ENCODE assay signal across 11 cellular contexts in the genomic region with DNA sequence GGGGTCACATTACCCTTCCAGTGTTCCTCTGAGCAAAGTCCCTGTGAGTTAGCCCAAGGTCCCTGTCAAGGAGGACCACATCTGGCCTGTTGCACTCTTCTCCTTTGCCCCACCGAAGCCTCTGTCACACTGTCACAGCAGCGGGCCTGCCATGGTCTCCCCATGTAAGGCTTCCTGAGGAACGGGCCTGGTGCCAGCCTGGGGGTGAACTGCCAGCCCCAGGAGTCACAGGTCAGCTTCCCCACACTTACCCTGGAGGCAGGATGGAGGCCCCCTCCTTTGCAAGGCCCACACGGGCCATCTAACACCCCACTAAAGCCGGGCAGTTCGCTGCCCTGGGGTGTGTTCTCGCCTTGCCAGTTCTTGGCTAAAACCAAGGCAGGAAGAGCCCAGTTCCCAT. TPM values are rescaled to one million over a fixed set of nuclear protein-coding genes. Genes with fewer than 3 reads are reported as not detected.
A peak's percentile ranks its signal among the peaks of the same experiment; 100 is the strongest.
DNase-seq lines count a peak whose midpoint lies in the region; ATAC-seq, FAIRE-seq and TF ChIP-seq lines count a peak whose summit lies in the region.
"Had no signal": no experiment of that assay in that cellular context is flagged by ENCODE, and none has a peak within 500 bp of the region (broad histone marks: within the 10 kb centered on the region; RNA-seq: fewer than 3 reads in every experiment).

No MANE protein-coding gene starts in this region.

- H3K36me3 Mint-ChIP-seq in activated T-helper 1 cell treated with anti-CD3 and anti-CD28 coated beads, Interleukin-12 subunit alpha, Interleukin-12 subunit beta, Interleukin-2, Interleukin-4 antibody, amounts not matched to agents 30 ng/mL and 10 ng/mL and 1 ng/mL, durations not matched to agents 14 hours and 24 hours and 36 hours (ENCODE audit: low read depth), result peaks cover 28% of the 10 kb centered on the region
- peaks cover 100% of the 10 kb centered on the region for H3K36me3 Mint-ChIP-seq in stimulated activated effector memory CD8-positive, alpha-beta T cell treated with anti-CD3 and anti-CD28 coated beads, Interleukin-12 subunit alpha, Interleukin-12 subunit beta, amount 100 ng/mL, for 72 hours

- TF ChIP-seq CTCF in HL-60 (IDR thresholded peaks at IDR 0.05; ENCODE audit: insufficient read depth, low read length) (no peak), D721Med (IDR thresholded peaks at IDR 0.05; ENCODE audit: insufficient read depth, missing control alignments) (no peak)

- H3K4me3 ChIP-seq in HL-60 (replicated peaks; ENCODE audit: insufficient read depth, low read length), result no peak overlapping the region

- H3K27me3 Mint-ChIP-seq in activated T-helper 1 cell treated with anti-CD3 and anti-CD28 coated beads, Interleukin-12 subunit alpha, Interleukin-12 subunit beta, Interleukin-2, Interleukin-4 antibody, amounts not matched to agents 30 ng/mL and 10 ng/mL and 1 ng/mL, durations not matched to agents 14 hours and 24 hours and 36 hours (ENCODE audit: insufficient read depth), result no peaks in the 10 kb centered on the region
- H3K27me3 Mint-ChIP-seq: activated naive CD4-positive, alpha-beta T cell treated with anti-CD3 and anti-CD28 coated beads, Interleukin-2, amount 10 ng/mL, durations not matched to agents 7 days and 5 days had no signal

- intact Hi-C loops in activated T-helper 1 cell treated with anti-CD3 and anti-CD28 coated beads, Interleukin-12 subunit alpha, Interleukin-12 subunit beta, Interleukin-2, Interleukin-4 antibody, amounts not matched to agents 30 ng/mL and 10 ng/mL and 1 ng/mL, durations not matched to agents 14 hours and 24 hours and 36 hours (cut with micrococcal nuclease), result no loop called here

- H3K27ac ChIP-seq in HL-60 (replicated peaks), result peak overlapping the region; percentile 81

- H3K27ac Mint-ChIP-seq in activated T-helper 1 cell treated with anti-CD3 and anti-CD28 coated beads, Interleukin-12 subunit alpha, Interleukin-12 subunit beta, Interleukin-2, Interleukin-4 antibody, amounts not matched to agents 30 ng/mL and 10 ng/mL and 1 ng/mL, durations not matched to agents 14 hours and 24 hours and 36 hours, result peak overlapping the region; percentile 96
- H3K27ac Mint-ChIP-seq in stimulated activated effector memory CD8-positive, alpha-beta T cell treated with anti-CD3 and anti-CD28 coated beads, Interleukin-12 subunit alpha, Interleukin-12 subunit beta, amount 100 ng/mL, for 72 hours, result peak overlapping the region; percentile 100
- H3K27ac Mint-ChIP-seq: activated naive CD4-positive, alpha-beta T cell treated with anti-CD3 and anti-CD28 coated beads, Interleukin-2, amount 10 ng/mL, durations not matched to agents 7 days and 5 days had no signal

- ATAC-seq in left lobe of liver (no peak), HG03039 (IDR thresholded peaks at IDR 0.05; ENCODE audit: unreplicated experiment) (no peak)
- no peak for ATAC-seq in stimulated activated effector memory CD8-positive, alpha-beta T cell treated with anti-CD3 and anti-CD28 coated beads, Interleukin-12 subunit alpha, Interleukin-12 subunit beta, amount 100 ng/mL, for 72 hours

- no peak for FAIRE-seq in D721Med (lab: Jason Lieb, UNC)

- no peaks in the 10 kb centered on the region for H3K9me3 Mint-ChIP-seq in activated T-helper 1 cell treated with anti-CD3 and anti-CD28 coated beads, Interleukin-12 subunit alpha, Interleukin-12 subunit beta, Interleukin-2, Interleukin-4 antibody, amounts not matched to agents 30 ng/mL and 10 ng/mL and 1 ng/mL, durations not matched to agents 14 hours and 24 hours and 36 hours
- H3K9me3 Mint-ChIP-seq in stimulated activated effector memory CD8-positive, alpha-beta T cell treated with anti-CD3 and anti-CD28 coated beads, Interleukin-12 subunit alpha, Interleukin-12 subunit beta, amount 100 ng/mL, for 72 hours, result no peaks in the 10 kb centered on the region
- H3K9me3 Mint-ChIP-seq: activated naive CD4-positive, alpha-beta T cell treated with anti-CD3 and anti-CD28 coated beads, Interleukin-2, amount 10 ng/mL, durations not matched to agents 7 days and 5 days had no signal

- no peak overlapping the region for H3K4me3 Mint-ChIP-seq in activated T-helper 1 cell treated with anti-CD3 and anti-CD28 coated beads, Interleukin-12 subunit alpha, Interleukin-12 subunit beta, Interleukin-2, Interleukin-4 antibody, amounts not matched to agents 30 ng/mL and 10 ng/mL and 1 ng/mL, durations not matched to agents 14 hours and 24 hours and 36 hours
- H3K4me3 Mint-ChIP-seq in stimulated activated effector memory CD8-positive, alpha-beta T cell treated with anti-CD3 and anti-CD28 coated beads, Interleukin-12 subunit alpha, Interleukin-12 subunit beta, amount 100 ng/mL, for 72 hours, result no peak overlapping the region
- H3K4me3 Mint-ChIP-seq: activated naive CD4-positive, alpha-beta T cell treated with anti-CD3 and anti-CD28 coated beads, Interleukin-2, amount 10 ng/mL, durations not matched to agents 7 days and 5 days had no signal

- H3K27me3 ChIP-seq in HL-60 (ENCODE audit: insufficient read depth, poor library complexity, severe bottlenecking), result no peaks in the 10 kb centered on the region

- peak in 1 of 2 experiments; percentile 33 for DNase-seq in HL-60 (ENCODE audit: low read depth in 1 of 2, low spot score in 1 of 2)
- no peak for DNase-seq in activated T-helper 1 cell treated with anti-CD3 and anti-CD28 coated beads, Interleukin-12 subunit alpha, Interleukin-12 subunit beta, Interleukin-2, Interleukin-4 antibody, amounts not matched to agents 30 ng/mL and 10 ng/mL and 1 ng/mL, durations not matched to agents 14 hours and 24 hours and 36 hours (ENCODE audit: low spot score)
- peak; percentile 62 for DNase-seq in left lobe of liver (ENCODE audit: low spot score)
- DNase-seq in stimulated activated effector memory CD8-positive, alpha-beta T cell treated with anti-CD3 and anti-CD28 coated beads, Interleukin-12 subunit alpha, Interleukin-12 subunit beta, amount 100 ng/mL, for 72 hours (ENCODE audit: low spot score in 2 of 2), result no peak
- no peak for DNase-seq in D721Med (ENCODE audit: insufficient read length, low spot score)
- no peak for DNase-seq in medulla oblongata (ENCODE audit: extremely low spot score)
- DNase-seq: activated CD4-positive, alpha-beta T cell treated with anti-CD3 and anti-CD28 coated beads for 48 hours; activated naive CD4-positive, alpha-beta T cell treated with anti-CD3 and anti-CD28 coated beads, Interleukin-2, amount 10 ng/mL, durations not matched to agents 7 days and 5 days; cortex of kidney; MM.1S had no signal

- H3K4me1 Mint-ChIP-seq in activated T-helper 1 cell treated with anti-CD3 and anti-CD28 coated beads, Interleukin-12 subunit alpha, Interleukin-12 subunit beta, Interleukin-2, Interleukin-4 antibody, amounts not matched to agents 30 ng/mL and 10 ng/mL and 1 ng/mL, durations not matched to agents 14 hours and 24 hours and 36 hours (ENCODE audit: low read depth), result peaks cover 75% of the 10 kb centered on the region
- peaks cover 95% of the 10 kb centered on the region for H3K4me1 Mint-ChIP-seq in stimulated activated effector memory CD8-positive, alpha-beta T cell treated with anti-CD3 and anti-CD28 coated beads, Interleukin-12 subunit alpha, Interleukin-12 subunit beta, amount 100 ng/mL, for 72 hours

RNA-seq across cellular contexts. Expression of gene TNFRSF1B, which starts 14.1 kb away (rescaled TPM):
- 211 and 213 TPM in 2 replicates for total RNA-seq in activated T-helper 1 cell treated with anti-CD3 and anti-CD28 coated beads, Interleukin-12 subunit alpha, Interleukin-12 subunit beta, Interleukin-2, Interleukin-4 antibody, amounts not matched to agents 30 ng/mL and 10 ng/mL and 1 ng/mL, durations not matched to agents 14 hours and 24 hours and 36 hours
- 16.8 TPM for total RNA-seq in left lobe of liver

RNA-seq across cellular contexts. Expression of gene VPS13D, which starts 48.9 kb away (rescaled TPM):
- 33.6 and 35.7 TPM in 2 replicates for total RNA-seq in activated T-helper 1 cell treated with anti-CD3 and anti-CD28 coated beads, Interleukin-12 subunit alpha, Interleukin-12 subunit beta, Interleukin-2, Interleukin-4 antibody, amounts not matched to agents 30 ng/mL and 10 ng/mL and 1 ng/mL, durations not matched to agents 14 hours and 24 hours and 36 hours
- total RNA-seq in left lobe of liver, result 31.1 TPM

Comparison
In these comparisons a context has a peak if more than half of its experiments do, and no peak if none do; other contexts are left out.
1. RNA of gene TNFRSF1B, which starts 14.1 kb away (total RNA-seq): 211 to 213 TPM in activated T-helper 1 cell treated with anti-CD3 and anti-CD28 coated beads, Interleukin-12 subunit alpha, Interleukin-12 subunit beta, Interleukin-2, Interleukin-4 antibody, amounts not matched to agents 30 ng/mL and 10 ng/mL and 1 ng/mL, durations not matched to agents 14 hours and 24 hours and 36 hours; 16.8 TPM in left lobe of liver (single experiment); every median in the first group is over 10 times any median in the second.